ENCODE assay signal across 14 cellular contexts in the genomic region with DNA sequence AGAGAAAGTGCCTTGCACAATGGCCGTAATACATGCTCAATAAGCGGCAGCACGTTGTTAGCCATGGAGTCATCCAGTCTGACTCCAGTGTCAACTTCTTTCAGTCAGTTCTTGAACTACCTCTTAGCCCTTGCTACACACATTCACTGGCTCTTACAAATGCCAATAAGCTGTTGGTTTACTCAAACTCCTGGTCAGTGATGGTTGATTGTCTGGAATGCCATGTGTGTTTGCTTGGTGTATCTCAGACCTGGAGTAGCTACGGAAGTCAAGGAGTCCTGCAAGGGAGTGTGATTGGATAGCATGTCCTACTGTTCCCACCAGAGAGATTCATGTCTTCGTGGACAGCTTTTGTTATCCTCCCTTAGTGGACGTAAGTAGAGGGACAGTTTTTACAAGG. TPM values are rescaled to one million over a fixed set of nuclear protein-coding genes. Genes with fewer than 3 reads are reported as not detected.
DNase-seq lines count a peak whose midpoint lies in the region; ATAC-seq and TF ChIP-seq lines count a peak whose summit lies in the region.
"Had no signal": no experiment of that assay in that cellular context is flagged by ENCODE, and none has a peak within 500 bp of the region (broad histone marks: within the 10 kb centered on the region; RNA-seq: fewer than 3 reads in every experiment).

No MANE protein-coding gene starts in this region.

- no peaks in the 10 kb centered on the region for H3K36me3 Mint-ChIP-seq in neural progenitor cell
- H3K36me3 Mint-ChIP-seq: CD8-positive, alpha-beta memory T cell had no signal

- H3K27ac Mint-ChIP-seq in neural progenitor cell = no peak overlapping the region

- TF ChIP-seq CTCF in body of pancreas (IDR thresholded peaks at IDR 0.05) = no peak
- TF ChIP-seq CTCF in neural progenitor cell (IDR thresholded peaks at IDR 0.05) = no peak
- no peak for TF ChIP-seq CTCF in ovary (IDR thresholded peaks at IDR 0.05)

- no peaks in the 10 kb centered on the region for H3K9me3 Mint-ChIP-seq in neural progenitor cell
- H3K9me3 Mint-ChIP-seq: CD8-positive, alpha-beta memory T cell; H9 had no signal

- peak; percentile 19 for DNase-seq in Karpas-422
- DNase-seq in body of pancreas = no peak
- DNase-seq in neural progenitor cell (ENCODE audit: low spot score) = no peak
- DNase-seq in effector CD4-positive, alpha-beta T cell = no peak
- no peak for DNase-seq in ovary
- no peak for DNase-seq in activated naive CD4-positive, alpha-beta T cell (lab: John Stamatoyannopoulos, UW)
- DNase-seq: Caco-2; CD8-positive, alpha-beta memory T cell; GF-D8; GM23248; H9 had no signal

- H2AFZ ChIP-seq in Karpas-422 (ENCODE audit: low read length) (no peak overlapping the region), neural progenitor cell (replicated peaks) (peak overlapping the region; percentile 12)
- H2AFZ ChIP-seq: GM23248 had no signal

- H3F3A ChIP-seq in neural progenitor cell (ENCODE audit: low read depth) = no peaks in the 10 kb centered on the region

- H3K79me2 ChIP-seq in Karpas-422 (ENCODE audit: low read length) (no peaks in the 10 kb centered on the region), neural progenitor cell (ENCODE audit: low read depth) (no peaks in the 10 kb centered on the region)

- 58 to 74% methylated on average over 6 of the region's 6 CpGs for WGBS in body of pancreas, 2 donors
- WGBS in ovary, 3 donors = 78 to 83% (median 83%) methylated on average over 6 of the region's 6 CpGs

- intact Hi-C loops in body of pancreas (cut with DNase I) = no loop called here
- intact Hi-C loops in ovary (cut with DNase I) = no loop called here

- TF ChIP-seq POLR2A in body of pancreas (IDR thresholded peaks at IDR 0.05) (no peak), ovary (IDR thresholded peaks at IDR 0.05) (no peak)

- no peak overlapping the region for H3K27ac ChIP-seq in Karpas-422 (ENCODE audit: low read length)
- peak overlapping the region in 1 of 4 donors; percentile 50 for H3K27ac ChIP-seq in body of pancreas
- H3K27ac ChIP-seq in neural progenitor cell = no peak overlapping the region
- no peak overlapping the region for H3K27ac ChIP-seq in ovary
- H3K27ac ChIP-seq: A549, BLaER1, GM23248 had no signal

- H3K4me3 Mint-ChIP-seq in neural progenitor cell = no peak overlapping the region
- H3K4me3 Mint-ChIP-seq: CD8-positive, alpha-beta memory T cell; H9 had no signal

- H3K4me2 ChIP-seq in Karpas-422 (ENCODE audit: low read depth, low read length, poor library complexity, severe bottlenecking) = no peak overlapping the region
- no peak overlapping the region for H3K4me2 ChIP-seq in neural progenitor cell
- H3K4me2 ChIP-seq: A549, BLaER1 had no signal

- H3K4me3 ChIP-seq in Karpas-422 (ENCODE audit: low read length) (no peak overlapping the region), body of pancreas (no peak overlapping the region), neural progenitor cell (no peak overlapping the region), ovary (no peak overlapping the region)
- H3K4me3 ChIP-seq: A549, BLaER1, GM23248 had no signal

- H3K4me1 ChIP-seq in Karpas-422 (ENCODE audit: low read length) (peaks cover 21% of the 10 kb centered on the region), body of pancreas (peaks cover 12% of the 10 kb centered on the region), neural progenitor cell (peaks cover 6% of the 10 kb centered on the region), ovary (ENCODE audit: insufficient read depth) (no peaks in the 10 kb centered on the region)
- H3K4me1 ChIP-seq: BLaER1, Caco-2 had no signal

- H3K9ac ChIP-seq in Karpas-422 (ENCODE audit: low read length) (no peak overlapping the region), neural progenitor cell (no peak overlapping the region)
- H3K9ac ChIP-seq: BLaER1, GM23248 had no signal

- H4K20me1 ChIP-seq in Karpas-422 (ENCODE audit: insufficient read depth, low read depth, low read length) = no peaks in the 10 kb centered on the region
- H4K20me1 ChIP-seq in neural progenitor cell (ENCODE audit: low read depth) = no peaks in the 10 kb centered on the region
- H4K20me1 ChIP-seq: BLaER1 had no signal

- H3K4me1 Mint-ChIP-seq in neural progenitor cell = peaks cover 8% of the 10 kb centered on the region
- H3K4me1 Mint-ChIP-seq: CD8-positive, alpha-beta memory T cell had no signal

- H3K27me3 ChIP-seq in Karpas-422 (ENCODE audit: low read length) (no peaks in the 10 kb centered on the region), body of pancreas (no peaks in the 10 kb centered on the region), neural progenitor cell (no peaks in the 10 kb centered on the region), ovary (no peaks in the 10 kb centered on the region)
- H3K27me3 ChIP-seq: BLaER1 had no signal

- peaks cover 2% of the 10 kb centered on the region for H3K27me3 Mint-ChIP-seq in neural progenitor cell (ENCODE audit: insufficient read depth, low read depth)

- no peaks in the 10 kb centered on the region for H3K9me2 ChIP-seq in Karpas-422 (replicated peaks; ENCODE audit: insufficient read depth, low read length)

- peak; percentile 18 for ATAC-seq in body of pancreas
- no peak for ATAC-seq in GM21825 (IDR thresholded peaks at IDR 0.05; ENCODE audit: unreplicated experiment)
- ATAC-seq: A549 had no signal

- H3K9me3 ChIP-seq in Karpas-422 (ENCODE audit: low read length) = no peaks in the 10 kb centered on the region
- no peaks in the 10 kb centered on the region for H3K9me3 ChIP-seq in body of pancreas
- H3K9me3 ChIP-seq in neural progenitor cell (ENCODE audit: low read depth) = no peaks in the 10 kb centered on the region
- no peaks in the 10 kb centered on the region for H3K9me3 ChIP-seq in ovary
- H3K9me3 ChIP-seq: A549, BLaER1, Caco-2 had no signal

- no peak for TF ChIP-seq EP300 in ovary (IDR thresholded peaks at IDR 0.05)

- no peaks in the 10 kb centered on the region for H3K36me3 ChIP-seq in Karpas-422 (ENCODE audit: insufficient read depth, low read length)
- H3K36me3 ChIP-seq in body of pancreas (replicated peaks in 1 of 2; ENCODE audit: insufficient read depth in 1 of 2, low read depth in 2 of 2) = no peaks in the 10 kb centered on the region
- H3K36me3 ChIP-seq in neural progenitor cell = no peaks in the 10 kb centered on the region
- H3K36me3 ChIP-seq in ovary = no peaks in the 10 kb centered on the region
- H3K36me3 ChIP-seq: BLaER1 had no signal

RNA-seq across cellular contexts. Expression of a gene that starts 37.4 kb away (rescaled TPM):
- 71.7 and 84.2 TPM in 2 replicates for total RNA-seq in Karpas-422 (2014; rRNA removed; shearing (Covaris generic); ENCODE audit: low replicate concordance)
- total RNA-seq in body of pancreas (10 to 100 TPM; 33.5 to 37.9 TPM), neural progenitor cell (ENCODE audit: low replicate concordance) (not detected in 2 replicates), ovary (1 to 10 TPM; 2.1 to 5.2 (median 4.1) TPM)
- 10 to 100 TPM in 1 of 2 donors, 1 to 10 TPM in 1; 6.7 to 14.6 TPM for polyA plus RNA-seq in ovary
- total RNA-seq: CD8-positive, alpha-beta memory T cell had no signal

Comparison
In these comparisons a context has a peak if more than half of its experiments do, and no peak if none do; other contexts are left out.
1. RNA of a gene that starts 37.4 kb away (total RNA-seq): 71.7 to 84.2 TPM in Karpas-422 and 33.5 to 37.9 TPM in body of pancreas; 2.1 to 5.2 TPM in ovary and not detected in neural progenitor cell; every median in the first group is over 4 times any median in the second.